Comparison of ENCODE assay signal across 1 cellular context in genomic region chr1:25743164-25744139, GRCh38.
TF ChIP-seq lines count a peak whose summit lies in the region.

No MANE protein-coding gene starts in this region.

TF ChIP-seq in GM23338, 12 proteins besides CTCF, POLR2A, EP300 and RAD21 (continued from another document):
- TF ChIP-seq ETS1 (IDR thresholded peaks at IDR 0.05): no peak
- TF ChIP-seq JUNB (IDR thresholded peaks at IDR 0.05; ENCODE audit: unreplicated experiment): no peak
- TF ChIP-seq CREB1 (CRISPR knock-in tag; IDR thresholded peaks at IDR 0.05; ENCODE audit: low read depth): no peak
- no peak for TF ChIP-seq ZNF114 (CRISPR knock-in tag; IDR thresholded peaks at IDR 0.05)
- no peak for TF ChIP-seq ZNF331 (CRISPR knock-in tag; IDR thresholded peaks at IDR 0.05; ENCODE audit: low read depth)
- TF ChIP-seq STAT1 (IDR thresholded peaks at IDR 0.05; ENCODE audit: unreplicated experiment): no peak
